Comparison of ENCODE assay signal across 31 cellular contexts in the genomic region with DNA sequence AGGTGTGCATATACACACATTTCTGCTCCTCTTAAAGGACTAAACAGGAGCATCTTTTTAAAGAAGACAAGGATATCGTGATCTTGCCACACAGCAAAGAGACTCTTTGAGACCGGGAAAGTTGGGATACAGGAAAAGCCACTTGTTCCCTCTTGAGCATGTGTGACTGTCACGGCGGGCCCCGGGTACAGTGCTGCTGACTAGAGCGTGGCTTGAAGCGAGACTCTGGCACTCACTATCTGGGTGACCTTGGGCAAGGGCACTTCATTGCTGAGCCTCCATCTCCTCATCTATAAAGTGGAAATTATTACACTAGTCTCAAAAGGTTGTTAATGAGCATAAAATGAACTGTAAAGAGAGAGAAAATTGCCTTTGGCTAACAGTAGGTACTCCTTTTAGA.
"Had no signal": no experiment of that assay in that cellular context is flagged by ENCODE, and none has a peak within 500 bp of the region (broad histone marks: within the 10 kb centered on the region; RNA-seq: fewer than 3 reads in every experiment).

No MANE protein-coding gene starts in this region.

- FAIRE-seq: astrocyte, bronchial epithelial cell had no signal

- DNase-seq: activated effector memory CD4-positive, alpha-beta T cell treated with anti-CD3 and anti-CD28 coated beads, Interleukin-2, amount 50 U/mL, for 16 hours; activated effector memory CD4-positive, alpha-beta T cell treated with Interleukin-2 at 50 U/mL for 16 hours; activated gamma-delta T cell; activated gamma-delta T cell treated with Interleukin-2 at 50 U/mL for 16 hours; activated naive CD4-positive, alpha-beta T cell; activated naive CD4-positive, alpha-beta T cell treated with anti-CD3 and anti-CD28 coated beads for 36 hours; activated naive CD4-positive, alpha-beta T cell treated with anti-CD3 and anti-CD28 coated beads, Interleukin-2, amount 10 ng/mL, durations not matched to agents 7 days and 5 days; activated naive CD4-positive, alpha-beta T cell treated with anti-CD3 and anti-CD28 coated beads, Interleukin-2, amount 50 U/mL, for 16 hours; activated naive CD4-positive, alpha-beta T cell treated with Interleukin-2 at 50 U/mL for 16 hours; activated naive CD8-positive, alpha-beta T cell treated with anti-CD3 and anti-CD28 coated beads for 36 hours; activated naive CD8-positive, alpha-beta T cell treated with anti-CD3 and anti-CD28 coated beads, Interleukin-2, amount 10 ng/mL, durations not matched to agents 7 days and 5 days; activated naive CD8-positive, alpha-beta T cell treated with anti-CD3 and anti-CD28 coated beads, Interleukin-2, amount 50 U/mL, for 24 hours; activated T-cell treated with anti-CD3 and anti-CD28 coated beads, Interleukin-2, amount 50 U/mL, for 24 hours; activated T-cell treated with anti-CD3 and anti-CD28 coated beads, Interleukin-2, amount 50 U/mL, for 4 hours; activated T-cell treated with anti-CD3 and anti-CD28 coated beads, Interleukin-2, amount 50 U/mL, for 48 hours; activated T-cell treated with anti-CD3 and anti-CD28 coated beads, Interleukin-2, amount 50 U/mL, for 72 hours; adrenal gland; amniotic stem cell; amygdala; anterior cingulate cortex; aorta; body of pancreas; brain microvascular endothelial cell; caudate nucleus; central memory CD4-positive, alpha-beta T cell; cerebellar nuclear complex had no signal

- H3K4me3 ChIP-seq: adrenal gland, ascending aorta, body of pancreas, breast epithelium, cardiac muscle cell had no signal

- H3K9me3 ChIP-seq: adrenal gland, ascending aorta, body of pancreas, breast epithelium had no signal

- H3K36me3 ChIP-seq: adrenal gland, ascending aorta, brain microvascular endothelial cell, breast epithelium, cardiac muscle cell had no signal

- H3K4me1 ChIP-seq: adrenal gland, ascending aorta, body of pancreas, breast epithelium had no signal

- H3K27ac ChIP-seq: adrenal gland, ascending aorta, body of pancreas, brain microvascular endothelial cell, breast epithelium, cardiac muscle cell had no signal
